ENCODE assay signal across 8 cellular contexts in the genomic region with DNA sequence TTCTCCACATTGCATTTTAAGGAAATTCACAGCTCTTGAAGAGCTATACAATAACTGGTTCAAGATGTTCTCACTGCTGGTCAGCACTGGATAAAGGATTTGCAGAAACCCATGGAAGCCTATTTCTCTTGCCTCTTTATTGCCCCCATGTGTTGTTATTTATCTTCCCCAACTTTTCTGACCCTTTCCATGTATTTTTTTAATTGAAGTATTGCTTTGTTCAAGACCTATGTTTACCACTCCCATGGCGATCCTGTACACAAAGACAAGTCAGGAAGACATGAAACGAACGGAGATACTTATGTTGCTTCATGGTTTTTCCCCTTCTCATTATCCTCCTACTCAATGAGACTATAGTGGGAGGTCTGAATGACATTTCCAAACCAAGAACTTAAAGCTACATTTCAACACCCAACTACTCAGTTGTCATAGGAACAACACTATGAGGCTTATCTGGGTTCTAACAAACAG.
DNase-seq lines count a peak whose midpoint lies in the region; ATAC-seq, FAIRE-seq and TF ChIP-seq lines count a peak whose summit lies in the region.

No MANE protein-coding gene starts in this region.

- FAIRE-seq in HTR-8/SVneo (lab: Jason Lieb, UNC): no peak

- H3K9me3 ChIP-seq in CD4-positive, alpha-beta memory T cell (ENCODE audit: control insufficient read depth in 1 of 2, low read length in 2 of 2): no peaks in the 10 kb centered on the region

- BruUV-seq in MCF 10A (replicated peaks; lab: Mats Ljungman, UMichigan): no TSS peak

- peak overlapping the region; percentile 17 to 27 for H3K4me3 ChIP-seq in CD4-positive, alpha-beta memory T cell (ENCODE audit: low read length in 2 of 2)

- intact Hi-C loops in CD4-positive, alpha-beta memory T cell (cut with micrococcal nuclease): loop anchor here (2.0 kb wide), 1 partner anchor 14 kb away; no protein-coding TSS in a partner anchor
- intact Hi-C loops in MCF 10A (cut with micrococcal nuclease): loop anchor here (5.0 kb wide), 1 partner anchor 445 kb away; no protein-coding TSS in a partner anchor

- no peaks in the 10 kb centered on the region for H3K27me3 Mint-ChIP-seq in CD4-positive, alpha-beta memory T cell
- H3K27me3 Mint-ChIP-seq in MCF 10A (ENCODE audit: insufficient read depth, unreplicated experiment): peaks cover 67% of the 10 kb centered on the region
- no peaks in the 10 kb centered on the region for H3K27me3 Mint-ChIP-seq in naive thymus-derived CD8-positive, alpha-beta T cell

- CTCF ChIA-PET in CD4-positive, alpha-beta memory T cell (lab: Charles Lee; ENCODE audit: partially characterized antibody): interaction anchor here (2.7 to 3.3 kb wide), 2 partner anchors 15 to 34 kb away, joined by 8 to 18 read pairs; no protein-coding TSS in a partner anchor
- CTCF ChIA-PET in MCF 10A (lab: Yijun Ruan, JAX): interaction anchor here (1.2 to 1.7 kb wide), 6 partner anchors 9 to 609 kb away, joined by 3 to 6 read pairs (median 4); no protein-coding TSS in a partner anchor

- TF ChIP-seq CTCF in MCF 10A (IDR thresholded peaks at IDR 0.05; ENCODE audit: unreplicated experiment): no peak

- ATAC-seq in naive thymus-derived CD8-positive, alpha-beta T cell: peak in 1 of 2 donors; percentile 24
- ATAC-seq in HG03460 (IDR thresholded peaks at IDR 0.05; ENCODE audit: unreplicated experiment) (no peak), HG03439 (IDR thresholded peaks at IDR 0.05; ENCODE audit: unreplicated experiment) (no peak)

- peak in 1 of 5 donors; percentile 24 for DNase-seq in CD4-positive, alpha-beta memory T cell
- peak; percentile 29 to 42 for DNase-seq in Kasumi-1 (lab: John Stamatoyannopoulos, UW)
- DNase-seq in MCF 10A (ENCODE audit: unreplicated experiment): peak; percentile 65
- DNase-seq in naive thymus-derived CD8-positive, alpha-beta T cell: no peak
- no peak for DNase-seq in HTR-8/SVneo (ENCODE audit: insufficient read length, low spot score)
- no peak for DNase-seq in DMS114 treated with DMSO at 0.1 percent for 48 hours (lab: John Stamatoyannopoulos, UW; ENCODE audit: unreplicated experiment)

- H3K27ac Mint-ChIP-seq in CD4-positive, alpha-beta memory T cell: peak overlapping the region; percentile 82 to 97 (median 93)
- peak overlapping the region; percentile 85 for H3K27ac Mint-ChIP-seq in MCF 10A (ENCODE audit: low read depth, unreplicated experiment)
- peak overlapping the region in 8 of 10 donors; percentile 45 to 91 (median 69) for H3K27ac Mint-ChIP-seq in naive thymus-derived CD8-positive, alpha-beta T cell

- POLR2A ChIA-PET in CD4-positive, alpha-beta memory T cell (lab: Charles Lee; ENCODE audit: partially characterized antibody): interaction anchor here (1.1 to 10.5 kb wide), 4 partner anchors 11 to 40 kb away, joined by 4 to 189 read pairs (median 66); no protein-coding TSS in a partner anchor
- POLR2A ChIA-PET in MCF 10A (lab: Yijun Ruan, JAX): interaction anchor here (0.6 to 13.8 kb wide), 14 partner anchors 8 to 260 kb away, joined by 3 to 408 read pairs (median 6); no protein-coding TSS in a partner anchor
- POLR2A ChIA-PET in naive thymus-derived CD8-positive, alpha-beta T cell (lab: Charles Lee): no interaction called here

- H3K27ac ChIP-seq in CD4-positive, alpha-beta memory T cell (ENCODE audit: low read depth, low read length): peak overlapping the region; percentile 68

- H3K4me1 ChIP-seq in CD4-positive, alpha-beta memory T cell (ENCODE audit: insufficient read depth, low read length): peaks cover 58% of the 10 kb centered on the region

- H3K4me3 Mint-ChIP-seq in CD4-positive, alpha-beta memory T cell: peak overlapping the region; percentile 73 to 95 (median 82)
- peak overlapping the region; percentile 74 for H3K4me3 Mint-ChIP-seq in MCF 10A (ENCODE audit: unreplicated experiment)
- peak overlapping the region in 9 of 10 donors; percentile 13 to 75 (median 52) for H3K4me3 Mint-ChIP-seq in naive thymus-derived CD8-positive, alpha-beta T cell

- peaks cover 30 to 79% (median 48%) of the 10 kb centered on the region in 4 donors for H3K4me1 Mint-ChIP-seq in CD4-positive, alpha-beta memory T cell
- H3K4me1 Mint-ChIP-seq in MCF 10A (ENCODE audit: insufficient read depth, unreplicated experiment): peaks cover 2% of the 10 kb centered on the region
- peaks cover 15 to 71% (median 31%) of the 10 kb centered on the region in 4 donors for H3K4me1 Mint-ChIP-seq in naive thymus-derived CD8-positive, alpha-beta T cell

- H3K36me3 ChIP-seq in CD4-positive, alpha-beta memory T cell (ENCODE audit: insufficient read depth, low read length): no peaks in the 10 kb centered on the region

- H3K27me3 ChIP-seq in CD4-positive, alpha-beta memory T cell (ENCODE audit: insufficient read depth, low read length): no peaks in the 10 kb centered on the region

- H3K9me3 Mint-ChIP-seq in CD4-positive, alpha-beta memory T cell: no peaks in the 10 kb centered on the region
- no peaks in the 10 kb centered on the region for H3K9me3 Mint-ChIP-seq in MCF 10A (ENCODE audit: unreplicated experiment)
- peaks cover 0 to 2% (median 0%) of the 10 kb centered on the region in 9 donors for H3K9me3 Mint-ChIP-seq in naive thymus-derived CD8-positive, alpha-beta T cell

- H3K36me3 Mint-ChIP-seq in CD4-positive, alpha-beta memory T cell: peaks cover 0 to 16% of the 10 kb centered on the region in 2 donors
- H3K36me3 Mint-ChIP-seq in MCF 10A (ENCODE audit: insufficient read depth, unreplicated experiment): peaks cover 37% of the 10 kb centered on the region
- H3K36me3 Mint-ChIP-seq in naive thymus-derived CD8-positive, alpha-beta T cell: peaks cover 0 to 1% (median 0%) of the 10 kb centered on the region in 3 donors

Comparison
In these comparisons a context has a peak if more than half of its experiments do, and no peak if none do; other contexts are left out.
1. DNase-seq: peak in Kasumi-1 (2 of 2) and MCF 10A (single experiment); none in naive thymus-derived CD8-positive, alpha-beta T cell (0 of 10), HTR-8/SVneo (single experiment) and DMS114 treated with DMSO at 0.1 percent for 48 hours (single experiment).
2. Peak in every context shown above with its lines, with median percentiles within 50 percentile points of each other: H3K27ac Mint-ChIP-seq and H3K4me3 Mint-ChIP-seq.